24 cellular contexts compared by ENCODE assay signal in genomic region chr2:239529313-239530015, GRCh38.
"Had no signal": no experiment of that assay in that cellular context is flagged by ENCODE, and none has a peak within 500 bp of the region (broad histone marks: within the 10 kb centered on the region; RNA-seq: fewer than 3 reads in every experiment).

No MANE protein-coding gene starts in this region.

- H3K27me3 ChIP-seq: pancreas, tibial nerve, upper lobe of left lung, vagina had no signal

- H3K27ac ChIP-seq: heart left ventricle, pancreas, psoas muscle, skin epidermis, suprapubic skin, thoracic aorta, tibial nerve, upper lobe of left lung, vagina had no signal

- FAIRE-seq: islet of Langerhans, pancreas had no signal

- H3K36me3 ChIP-seq: heart left ventricle, pancreas, suprapubic skin, thoracic aorta, tibial nerve, upper lobe of left lung, vagina had no signal

- H3K4me1 ChIP-seq: pancreas, upper lobe of left lung had no signal

- ATAC-seq: heart left ventricle; left ventricle myocardium superior; natural killer cell; pancreas; psoas muscle; sciatic nerve; stimulated activated effector memory CD8-positive, alpha-beta T cell treated with anti-CD3 and anti-CD28 coated beads, Interleukin-12 subunit alpha, Interleukin-12 subunit beta, amount 100 ng/mL, for 72 hours had no signal

- H3K4me3 ChIP-seq: heart left ventricle, lung, pancreas, psoas muscle, skin epidermis, suprapubic skin, thoracic aorta, tibial nerve, upper lobe of left lung, vagina had no signal

- H3K9me3 ChIP-seq: pancreas, suprapubic skin, thoracic aorta, upper lobe of left lung, vagina had no signal

- DNase-seq: glutamatergic neuron; hypothalamus; immature natural killer cell; left ventricle myocardium superior; mesendoderm; naive B cell; natural killer cell; nephron progenitor cell; nucleus accumbens; stimulated activated CD4-positive, alpha-beta T cell treated with anti-CD3 and anti-CD28 coated beads, Interleukin-4, amount 100 ng/mL, for 24 hours; stimulated activated naive CD4-positive, alpha-beta T cell; upper lobe of left lung had no signal
